In genomic region chr5:113487411-113487778, GRCh38 we compare ENCODE assay signal across 8 cellular contexts. TPM values are rescaled to one million over a fixed set of nuclear protein-coding genes. Genes with fewer than 3 reads are reported as not detected.
DNase-seq lines count a peak whose midpoint lies in the region; ATAC-seq and TF ChIP-seq lines count a peak whose summit lies in the region.

No MANE protein-coding gene starts in this region.

- H3K4me1 Mint-ChIP-seq in natural killer cell treated with Interleukin-12 subunit alpha and Interleukin-12 subunit beta and Interleukin-15 and Interleukin-18, amount 100 ng/mL, for 72 hours (ENCODE audit: low read depth in 2 of 2): peaks cover 6 to 13% of the 10 kb centered on the region in 2 donors

- H3K36me3 Mint-ChIP-seq in natural killer cell treated with Interleukin-12 subunit alpha and Interleukin-12 subunit beta and Interleukin-15 and Interleukin-18, amount 100 ng/mL, for 72 hours: peaks cover 18% of the 10 kb centered on the region

- H3K27me3 Mint-ChIP-seq in natural killer cell treated with Interleukin-12 subunit alpha and Interleukin-12 subunit beta and Interleukin-15 and Interleukin-18, amount 100 ng/mL, for 72 hours: peaks cover 52 to 75% of the 10 kb centered on the region in 2 donors

- peaks cover 13 to 21% (median 19%) of the 10 kb centered on the region in 4 donors for H3K4me1 ChIP-seq in esophagus muscularis mucosa

- intact Hi-C loops in esophagus muscularis mucosa (cut with DNase I): no loop called here

- DNase-seq in GM03348 (ENCODE audit: low spot score) (peak; percentile 35), RPMI8226 (peak; percentile 23), esophagus muscularis mucosa (ENCODE audit: extremely low spot score) (no peak), inferior parietal cortex (ENCODE audit: extremely low spot score) (no peak), DMS153 treated with DMSO at 0.1 percent for 48 hours (lab: John Stamatoyannopoulos, UW; ENCODE audit: unreplicated experiment) (no peak)
- no peak for DNase-seq in natural killer cell treated with Interleukin-12 subunit alpha and Interleukin-12 subunit beta and Interleukin-15 and Interleukin-18, amount 100 ng/mL, for 72 hours (ENCODE audit: low spot score)

- no peak for TF ChIP-seq EP300 in esophagus muscularis mucosa (IDR thresholded peaks at IDR 0.05)

- no peaks in the 10 kb centered on the region for H3K36me3 ChIP-seq in esophagus muscularis mucosa

- peaks cover 13% of the 10 kb centered on the region for H3K9me3 Mint-ChIP-seq in natural killer cell treated with Interleukin-12 subunit alpha and Interleukin-12 subunit beta and Interleukin-15 and Interleukin-18, amount 100 ng/mL, for 72 hours

- H3K4me3 ChIP-seq in esophagus muscularis mucosa: peak overlapping the region; percentile 62 to 78 (median 66)

- peak overlapping the region; percentile 45 for H3K4me3 Mint-ChIP-seq in natural killer cell treated with Interleukin-12 subunit alpha and Interleukin-12 subunit beta and Interleukin-15 and Interleukin-18, amount 100 ng/mL, for 72 hours

- peaks cover 0 to 10% (median 7%) of the 10 kb centered on the region in 4 donors for H3K9me3 ChIP-seq in esophagus muscularis mucosa

- 0% methylated on average over 4 of the region's 18 CpGs for WGBS in esophagus muscularis mucosa

- TF ChIP-seq CTCF in esophagus muscularis mucosa (IDR thresholded peaks at IDR 0.05): no peak

- peaks cover 0 to 21% (median 0%) of the 10 kb centered on the region in 4 donors for H3K27me3 ChIP-seq in esophagus muscularis mucosa

- H3K27ac Mint-ChIP-seq in natural killer cell treated with Interleukin-12 subunit alpha and Interleukin-12 subunit beta and Interleukin-15 and Interleukin-18, amount 100 ng/mL, for 72 hours: no peak overlapping the region

- H3K27ac ChIP-seq in esophagus muscularis mucosa (replicated peaks in 1 of 4): peak overlapping the region in 3 of 4 donors; percentile 63 to 74 (median 68)

- ATAC-seq in natural killer cell treated with Interleukin-12 subunit alpha and Interleukin-12 subunit beta and Interleukin-15 and Interleukin-18, amount 100 ng/mL, for 72 hours: no peak
- ATAC-seq in GM19023 (IDR thresholded peaks at IDR 0.05; ENCODE audit: unreplicated experiment) (no peak), HG03439 (IDR thresholded peaks at IDR 0.05; ENCODE audit: unreplicated experiment) (no peak)

- TF ChIP-seq POLR2A in esophagus muscularis mucosa (IDR thresholded peaks at IDR 0.05; ENCODE audit: low read depth): no peak

RNA-seq across cellular contexts. Expression of gene MCC, which starts 0.9 kb away (rescaled TPM):
- total RNA-seq in esophagus muscularis mucosa: 10 to 100 TPM; 17.0 to 24.8 (median 21.0) TPM
- total RNA-seq in natural killer cell treated with Interleukin-12 subunit alpha and Interleukin-12 subunit beta and Interleukin-15 and Interleukin-18, amount 100 ng/mL, for 72 hours: 1 to 10 TPM in 1 of 2 donors, under 1 TPM in 1; 0.45 to 3.8 TPM

RNA-seq across cellular contexts. Expression of gene YTHDC2, which starts 26.1 kb away (rescaled TPM):
- total RNA-seq in esophagus muscularis mucosa: 10 to 100 TPM in 3 of 4 donors, 1 to 10 TPM in 1; 9.3 to 32.0 (median 15.8) TPM
- 10 to 100 TPM; 23.1 to 37.6 TPM for total RNA-seq in natural killer cell treated with Interleukin-12 subunit alpha and Interleukin-12 subunit beta and Interleukin-15 and Interleukin-18, amount 100 ng/mL, for 72 hours

RNA-seq across cellular contexts. Expression of gene TSSK1B, which starts 52.6 kb away (rescaled TPM):
- under 1 TPM in 1 of 4 donors, not detected in 3; under 0.01 TPM for total RNA-seq in esophagus muscularis mucosa
- not detected for total RNA-seq in natural killer cell treated with Interleukin-12 subunit alpha and Interleukin-12 subunit beta and Interleukin-15 and Interleukin-18, amount 100 ng/mL, for 72 hours

Comparison
In these comparisons a context has a peak if more than half of its experiments do, and no peak if none do; other contexts are left out.
1. DNase-seq: peak in GM03348 (single experiment) and RPMI8226 (single experiment); none in esophagus muscularis mucosa (single experiment), natural killer cell treated with Interleukin-12 subunit alpha and Interleukin-12 subunit beta and Interleukin-15 and Interleukin-18, amount 100 ng/mL, for 72 hours (single experiment), inferior parietal cortex (single experiment) and DMS153 treated with DMSO at 0.1 percent for 48 hours (single experiment).